ENCODE assay signal across 7 cellular contexts in genomic region chr7:128104109-128104742, GRCh38.
DNase-seq lines count a peak whose midpoint lies in the region; ATAC-seq and TF ChIP-seq lines count a peak whose summit lies in the region.

No MANE protein-coding gene starts in this region.

- H3K4me1 ChIP-seq in HUES48 (ENCODE audit: control insufficient read depth, insufficient read depth, low read length) = no peaks in the 10 kb centered on the region
- peaks cover 0 to 2% of the 10 kb centered on the region in 2 donors for H3K4me1 ChIP-seq in ascending aorta
- peaks cover 23% of the 10 kb centered on the region for H3K4me1 ChIP-seq in thymus (ENCODE audit: control insufficient read depth, insufficient read depth, low read length)

- H3K27ac ChIP-seq in HUES48 (ENCODE audit: low read depth, low read length) = no peak overlapping the region
- H3K27ac ChIP-seq in ascending aorta = no peak overlapping the region
- H3K27ac ChIP-seq in thymus (ENCODE audit: low read depth) = peak overlapping the region; percentile 12

- no peak for TF ChIP-seq CTCF in ascending aorta (IDR thresholded peaks at IDR 0.05)

- intact Hi-C loops in ascending aorta (cut with DNase I) (no loop called here), left colon (cut with DNase I, micrococcal nuclease) (no loop called here)

- 3% methylated on average over 58 of the region's 58 CpGs for WGBS in thymus

- peaks cover 59% of the 10 kb centered on the region for H3K27me3 ChIP-seq in HUES48 (ENCODE audit: control insufficient read depth, insufficient read depth, low read length)
- no peaks in the 10 kb centered on the region for H3K27me3 ChIP-seq in ascending aorta
- peaks cover 23% of the 10 kb centered on the region for H3K27me3 ChIP-seq in thymus (ENCODE audit: control insufficient read depth, insufficient read depth)

- H3K9me3 ChIP-seq in HUES48 (ENCODE audit: control insufficient read depth, insufficient read depth, low read length) (no peaks in the 10 kb centered on the region), ascending aorta (no peaks in the 10 kb centered on the region), thymus (ENCODE audit: control insufficient read depth) (no peaks in the 10 kb centered on the region)

- peak; percentile 12 for ATAC-seq in GM18505 (IDR thresholded peaks at IDR 0.05; ENCODE audit: unreplicated experiment)
- ATAC-seq in left colon = peak; percentile 30
- ATAC-seq in GM21423 (IDR thresholded peaks at IDR 0.05; ENCODE audit: unreplicated experiment) = no peak
- ATAC-seq in GM21825 (IDR thresholded peaks at IDR 0.05; ENCODE audit: unreplicated experiment) = no peak

- H3K36me3 ChIP-seq in HUES48 (ENCODE audit: control insufficient read depth, insufficient read depth, low read length) (no peaks in the 10 kb centered on the region), ascending aorta (no peaks in the 10 kb centered on the region), thymus (ENCODE audit: control insufficient read depth, insufficient read depth) (no peaks in the 10 kb centered on the region)

- DNase-seq in ascending aorta (ENCODE audit: low spot score in 2 of 2) = no peak
- DNase-seq in left colon = peak in 1 of 2 donors; percentile 30

- peak; percentile 6 for TF ChIP-seq POLR2A in GM18505 (IDR thresholded peaks at IDR 0.05; ENCODE audit: borderline replicate concordance, extremely low read depth, insufficient read depth, insufficient read length)

- no peak overlapping the region; the same call in 1 of the 2 replicates for H3K9ac ChIP-seq in HUES48 (ENCODE audit: low read depth, low read length)

- H3K4me3 ChIP-seq in HUES48 (ENCODE audit: low read depth, low read length) (peak overlapping the region; percentile 55), ascending aorta (peak overlapping the region; percentile 37 to 58), thymus (ENCODE audit: low read length) (peak overlapping the region; percentile 40)

Comparison
In these comparisons a context has a peak if more than half of its experiments do, and no peak if none do; other contexts are left out.
1. ATAC-seq: peak in GM18505 (single experiment) and left colon (single experiment); none in GM21423 (single experiment) and GM21825 (single experiment).
2. Peak in every context shown above with its lines, with median percentiles within 50 percentile points of each other: H3K4me3 ChIP-seq.